Comparison of ENCODE assay signal across 30 cellular contexts in the genomic region with DNA sequence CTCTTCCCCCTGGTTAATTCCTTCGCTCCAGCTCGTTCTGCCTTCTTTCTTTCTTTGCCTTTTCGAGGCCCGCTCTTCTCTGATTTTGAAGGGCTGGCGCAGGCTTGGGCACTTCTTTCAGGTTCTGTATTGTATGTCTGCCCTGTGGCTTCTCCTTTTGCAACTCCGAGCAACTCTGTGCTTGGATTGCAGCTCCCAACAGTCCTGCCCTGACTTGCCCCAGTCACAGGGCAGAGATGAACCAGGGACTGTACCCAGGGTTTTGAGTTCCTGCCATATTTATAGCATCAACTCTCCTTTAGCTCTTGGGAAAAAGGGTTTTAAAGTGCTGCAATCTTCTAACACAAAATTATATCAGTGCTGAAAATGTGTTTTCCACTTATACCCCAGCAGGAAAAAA. TPM values are rescaled to one million over a fixed set of nuclear protein-coding genes. Genes with fewer than 3 reads are reported as not detected.
DNase-seq lines count a peak whose midpoint lies in the region; ATAC-seq, FAIRE-seq and TF ChIP-seq lines count a peak whose summit lies in the region.
"Had no signal": no experiment of that assay in that cellular context is flagged by ENCODE, and none has a peak within 500 bp of the region (broad histone marks: within the 10 kb centered on the region; RNA-seq: fewer than 3 reads in every experiment).

No MANE protein-coding gene starts in this region.

- no peaks in the 10 kb centered on the region for H3K27me3 Mint-ChIP-seq in CD8-positive, alpha-beta T cell (ENCODE audit: low read depth)
- H3K27me3 Mint-ChIP-seq in CD8-positive, alpha-beta memory T cell = no peaks in the 10 kb centered on the region
- H3K27me3 Mint-ChIP-seq in activated naive CD8-positive, alpha-beta T cell treated with anti-CD3 and anti-CD28 coated beads, Interleukin-2, amount 10 ng/mL, durations not matched to agents 7 days and 5 days = no peaks in the 10 kb centered on the region

- H3K4me1 Mint-ChIP-seq in CD8-positive, alpha-beta T cell (ENCODE audit: low read depth) = peaks cover 82% of the 10 kb centered on the region
- peaks cover 83 to 90% (median 84%) of the 10 kb centered on the region in 3 donors for H3K4me1 Mint-ChIP-seq in CD8-positive, alpha-beta memory T cell
- H3K4me1 Mint-ChIP-seq in activated naive CD8-positive, alpha-beta T cell treated with anti-CD3 and anti-CD28 coated beads, Interleukin-2, amount 10 ng/mL, durations not matched to agents 7 days and 5 days = peaks cover 74% of the 10 kb centered on the region

- DNase-seq in CD8-positive, alpha-beta T cell = peak in 1 of 7 experiments; percentile 28
- no peak for DNase-seq in CD8-positive, alpha-beta memory T cell
- DNase-seq in activated naive CD8-positive, alpha-beta T cell treated with anti-CD3 and anti-CD28 coated beads, Interleukin-2, amount 10 ng/mL, durations not matched to agents 7 days and 5 days = no peak
- no peak for DNase-seq in keratinocyte (ENCODE audit: low read depth, low spot score)
- DNase-seq in upper lobe of right lung = no peak
- DNase-seq in DMS53 treated with DMSO at 0.1 percent for 48 hours (lab: John Stamatoyannopoulos, UW; ENCODE audit: unreplicated experiment) = no peak
- DNase-seq in erythroblast (lab: John Stamatoyannopoulos, UW) = no peak
- DNase-seq: activated CD4-positive, alpha-beta T cell treated with anti-CD3 and anti-CD28 coated beads for 36 hours; activated naive CD4-positive, alpha-beta T cell treated with anti-CD3 and anti-CD28 coated beads, Interleukin-2, amount 50 U/mL, for 16 hours; anterior cingulate cortex; glutamatergic neuron; IMR-90; left lung; mesenchymal stem cell; NCI-H146; NCI-H2107; NCI-H446 treated with DMSO at 0.1 percent for 48 hours; NCI-H774; posterior cingulate gyrus; right cardiac atrium; SIG-M5; stimulated activated CD4-positive, alpha-beta T cell treated with anti-CD3 and anti-CD28 coated beads, Interleukin-2, amount 100 ng/mL, for 24 hours; T-helper 9 cell; tibial artery had no signal

- H3K9me3 ChIP-seq in CD8-positive, alpha-beta T cell (ENCODE audit: low read length) = no peaks in the 10 kb centered on the region
- no peaks in the 10 kb centered on the region for H3K9me3 ChIP-seq in CD8-positive, alpha-beta memory T cell (ENCODE audit: low read length)
- H3K9me3 ChIP-seq in keratinocyte (ENCODE audit: control insufficient read depth, low read depth, low read length) (no peaks in the 10 kb centered on the region), upper lobe of right lung (no peaks in the 10 kb centered on the region)
- H3K9me3 ChIP-seq: neutrophil had no signal

- no peaks in the 10 kb centered on the region for H3K27me3 ChIP-seq in CD8-positive, alpha-beta T cell (ENCODE audit: insufficient read depth, low read length)
- H3K27me3 ChIP-seq in CD8-positive, alpha-beta memory T cell (ENCODE audit: insufficient read depth, low read length, poor library complexity, severe bottlenecking) = no peaks in the 10 kb centered on the region
- peaks cover 4% of the 10 kb centered on the region for H3K27me3 ChIP-seq in keratinocyte (ENCODE audit: control insufficient read depth, extremely low read depth, insufficient read depth, low read length)
- no peaks in the 10 kb centered on the region for H3K27me3 ChIP-seq in upper lobe of right lung
- H3K27me3 ChIP-seq: left lung, neutrophil, tibial artery had no signal

- H3K36me3 Mint-ChIP-seq in CD8-positive, alpha-beta T cell = peaks cover 65% of the 10 kb centered on the region
- peaks cover 7 to 61% (median 11%) of the 10 kb centered on the region in 3 donors for H3K36me3 Mint-ChIP-seq in CD8-positive, alpha-beta memory T cell
- peaks cover 25% of the 10 kb centered on the region for H3K36me3 Mint-ChIP-seq in activated naive CD8-positive, alpha-beta T cell treated with anti-CD3 and anti-CD28 coated beads, Interleukin-2, amount 10 ng/mL, durations not matched to agents 7 days and 5 days

- intact Hi-C loops in CD8-positive, alpha-beta T cell (cut with DNase I, micrococcal nuclease) = loop anchor here in 1 of 2 experiments (1.0 kb wide), 1 partner anchor 12 kb away; no protein-coding TSS in a partner anchor
- intact Hi-C loops in upper lobe of right lung (cut with DNase I) = no loop called here

- no peak overlapping the region for H3K9ac ChIP-seq in keratinocyte (ENCODE audit: control insufficient read depth, extremely low read depth, insufficient read depth, low read length)

- no peak for ATAC-seq in CD8-positive, alpha-beta T cell
- no peak for ATAC-seq in activated naive CD8-positive, alpha-beta T cell treated with anti-CD3 and anti-CD28 coated beads, Interleukin-2, amount 10 ng/mL, durations not matched to agents 7 days and 5 days (ENCODE audit: low read depth)
- no peak for ATAC-seq in upper lobe of right lung
- ATAC-seq: activated CD4-positive, alpha-beta T cell treated with anti-CD3 and anti-CD28 coated beads for 36 hours; left lung; right cardiac atrium had no signal

- no peaks in the 10 kb centered on the region for H3K79me2 ChIP-seq in keratinocyte (ENCODE audit: control insufficient read depth, insufficient read depth, low read length)

- H4K20me1 ChIP-seq in keratinocyte (ENCODE audit: control insufficient read depth, extremely low read depth, insufficient read depth, low read length) = no peaks in the 10 kb centered on the region

- dilution Hi-C loops in keratinocyte (cut with MboI; ENCODE audit: extremely low pct_ligation_motif_present, low sequenced_read_pairs) = no loop called here

- POLR2A ChIA-PET in CD8-positive, alpha-beta T cell (lab: Charles Lee) = interaction anchor here (0.6 to 10.2 kb wide), 7 partner anchors 9 to 35 kb away, joined by 3 to 198 read pairs (median 10); partner anchors contain the start of gene CD8A
- POLR2A ChIA-PET in CD8-positive, alpha-beta memory T cell (lab: Charles Lee) = interaction anchor here (0.6 to 5.3 kb wide), 7 partner anchors 10 to 40 kb away, joined by 3 to 60 read pairs (median 7); partner anchors contain the start of gene CD8B
- POLR2A ChIA-PET in activated naive CD8-positive, alpha-beta T cell treated with anti-CD3 and anti-CD28 coated beads, Interleukin-2, amount 10 ng/mL, durations not matched to agents 7 days and 5 days (lab: Charles Lee) = interaction anchor here (1.1 to 10.8 kb wide), 6 partner anchors 8 to 36 kb away, joined by 3 to 213 read pairs (median 118); partner anchors contain the start of gene CD8A

- H3K27ac ChIP-seq in CD8-positive, alpha-beta T cell (ENCODE audit: low read depth, low read length) = peak overlapping the region; percentile 65
- H3K27ac ChIP-seq in CD8-positive, alpha-beta memory T cell (ENCODE audit: low read depth, low read length) = peak overlapping the region; percentile 71
- no peak overlapping the region for H3K27ac ChIP-seq in keratinocyte (ENCODE audit: control insufficient read depth, insufficient read depth, low read length)
- no peak overlapping the region for H3K27ac ChIP-seq in upper lobe of right lung
- H3K27ac ChIP-seq: C4-2B, left lung, neutrophil, tibial artery had no signal

- H3K4me2 ChIP-seq in keratinocyte (ENCODE audit: control insufficient read depth, extremely low read depth, insufficient read depth, low read depth, low read length) = peak overlapping the region; percentile 44

- peak; percentile 64 for FAIRE-seq in keratinocyte (lab: Jason Lieb, UNC)
- FAIRE-seq: colon, G401.6, islet of Langerhans, RCC 7860 had no signal

- H3K9me3 Mint-ChIP-seq in CD8-positive, alpha-beta T cell = no peaks in the 10 kb centered on the region
- H3K9me3 Mint-ChIP-seq in CD8-positive, alpha-beta memory T cell = peaks cover 0 to 4% (median 0%) of the 10 kb centered on the region in 5 donors
- H3K9me3 Mint-ChIP-seq in activated naive CD8-positive, alpha-beta T cell treated with anti-CD3 and anti-CD28 coated beads, Interleukin-2, amount 10 ng/mL, durations not matched to agents 7 days and 5 days = no peaks in the 10 kb centered on the region

- no peaks in the 10 kb centered on the region for H3K36me3 ChIP-seq in CD8-positive, alpha-beta T cell (ENCODE audit: insufficient read depth, low read length)
- no peaks in the 10 kb centered on the region for H3K36me3 ChIP-seq in CD8-positive, alpha-beta memory T cell (ENCODE audit: insufficient read depth, low read length)
- H3K36me3 ChIP-seq in keratinocyte (ENCODE audit: control insufficient read depth in 2 of 2, extremely low read depth in 1 of 2, insufficient read depth in 2 of 2, low read length in 2 of 2) = no peaks in the 10 kb centered on the region
- no peaks in the 10 kb centered on the region for H3K36me3 ChIP-seq in upper lobe of right lung
- H3K36me3 ChIP-seq: left lung, neutrophil, tibial artery had no signal

- H3K4me3 Mint-ChIP-seq in CD8-positive, alpha-beta T cell = peak overlapping the region; percentile 88
- peak overlapping the region; percentile 83 to 97 (median 88) for H3K4me3 Mint-ChIP-seq in CD8-positive, alpha-beta memory T cell
- peak overlapping the region; percentile 92 for H3K4me3 Mint-ChIP-seq in activated naive CD8-positive, alpha-beta T cell treated with anti-CD3 and anti-CD28 coated beads, Interleukin-2, amount 10 ng/mL, durations not matched to agents 7 days and 5 days
- H3K4me3 Mint-ChIP-seq: activated CD4-positive, alpha-beta T cell treated with anti-CD3 and anti-CD28 coated beads for 36 hours had no signal

- H3K4me1 ChIP-seq in CD8-positive, alpha-beta T cell (ENCODE audit: insufficient read depth, low read length) = peaks cover 78% of the 10 kb centered on the region
- H3K4me1 ChIP-seq in CD8-positive, alpha-beta memory T cell (ENCODE audit: insufficient read depth, low read length) = peaks cover 49% of the 10 kb centered on the region
- peaks cover 4% of the 10 kb centered on the region for H3K4me1 ChIP-seq in keratinocyte (ENCODE audit: control insufficient read depth, extremely low read depth, insufficient read depth, low read length)
- no peaks in the 10 kb centered on the region for H3K4me1 ChIP-seq in upper lobe of right lung
- H3K4me1 ChIP-seq: left lung, tibial artery had no signal

- TF ChIP-seq POLR2A in erythroblast (IDR thresholded peaks at IDR 0.05; ENCODE audit: low read length) = no peak

- CTCF ChIA-PET in CD8-positive, alpha-beta T cell (lab: Charles Lee) = interaction anchor here (1.7 to 6.7 kb wide), 3 partner anchors 11 to 33 kb away, joined by 4 to 81 read pairs (median 7); no protein-coding TSS in a partner anchor
- CTCF ChIA-PET in CD8-positive, alpha-beta memory T cell (lab: Charles Lee) = interaction anchor here (1.0 to 8.7 kb wide), 4 partner anchors 10 to 55 kb away, joined by 3 to 96 read pairs (median 6); no protein-coding TSS in a partner anchor

- no peaks in the 10 kb centered on the region for H3K9me1 ChIP-seq in keratinocyte (ENCODE audit: control insufficient read depth, extremely low read depth, insufficient read depth, low read length)

- H3K27ac Mint-ChIP-seq in CD8-positive, alpha-beta T cell = peak overlapping the region; percentile 99
- peak overlapping the region; percentile 89 to 99 (median 94) for H3K27ac Mint-ChIP-seq in CD8-positive, alpha-beta memory T cell
- H3K27ac Mint-ChIP-seq in activated naive CD8-positive, alpha-beta T cell treated with anti-CD3 and anti-CD28 coated beads, Interleukin-2, amount 10 ng/mL, durations not matched to agents 7 days and 5 days = peak overlapping the region; percentile 97
- H3K27ac Mint-ChIP-seq: activated CD4-positive, alpha-beta T cell treated with anti-CD3 and anti-CD28 coated beads for 36 hours had no signal

- H3K4me3 ChIP-seq in CD8-positive, alpha-beta T cell (ENCODE audit: low read depth, low read length) = peak overlapping the region; percentile 47
- H3K4me3 ChIP-seq in CD8-positive, alpha-beta memory T cell (ENCODE audit: low read length) = peak overlapping the region; percentile 48
- H3K4me3 ChIP-seq in keratinocyte (ENCODE audit: control insufficient read depth in 2 of 3, extremely low read depth in 1 of 3, insufficient read depth in 2 of 3, low read depth in 1 of 3, low read length in 3 of 3) (peak overlapping the region in 1 of 3 experiments; percentile 6), upper lobe of right lung (no peak overlapping the region)
- H3K4me3 ChIP-seq: left lung, tibial artery had no signal

- TF ChIP-seq CTCF in CD8-positive, alpha-beta T cell (IDR thresholded peaks at IDR 0.05) = no peak
- no peak for TF ChIP-seq CTCF in keratinocyte (optimal IDR thresholded peaks at IDR 0.05 in 1 of 3, IDR thresholded peaks at IDR 0.05 in 1 of 3, conservative IDR thresholded peaks at IDR 0.05 in 1 of 3; ENCODE audit: extremely low read depth in 1 of 3, insufficient read depth in 2 of 3, low read length in 3 of 3)
- TF ChIP-seq CTCF in upper lobe of right lung (IDR thresholded peaks at IDR 0.05) = no peak

- H2AFZ ChIP-seq in keratinocyte (ENCODE audit: control insufficient read depth, low read length) = peak overlapping the region; percentile 17

RNA-seq across cellular contexts. Expression of gene CD8A, which starts 31.1 kb away (rescaled TPM):
- 100 to 1,000 TPM; 502 to 503 TPM for total RNA-seq in CD8-positive, alpha-beta T cell
- 100 to 1,000 TPM; 359 to 363 TPM for total RNA-seq in CD8-positive, alpha-beta memory T cell
- 924 TPM for polyA plus RNA-seq in CD8-positive, alpha-beta memory T cell
- 100 to 1,000 TPM; 666 to 683 TPM for total RNA-seq in activated naive CD8-positive, alpha-beta T cell treated with anti-CD3 and anti-CD28 coated beads, Interleukin-2, amount 10 ng/mL, durations not matched to agents 7 days and 5 days
- 0.02 to 0.19 TPM (median 0.10 TPM) in 3 replicates for polyA plus RNA-seq in keratinocyte
- polyA plus RNA-seq in keratinocyte (2011; ENCODE audit: low read depth) = not detected
- 0.13 and 0.23 TPM in 2 replicates for polyA plus RNA-seq in keratinocyte (2011; cell fraction: cytosol; rRNA removed)
- 0.14 and 0.40 TPM in 2 replicates for polyA plus RNA-seq in keratinocyte (2011; cell fraction: nucleus; rRNA removed)
- 0.08 and 0.09 TPM in 2 replicates for polyA plus RNA-seq in keratinocyte (2012; ENCODE audit: low replicate concordance)
- not detected in 3 replicates for polyA minus RNA-seq in keratinocyte
- polyA minus RNA-seq in keratinocyte (2011; cell fraction: cytosol; rRNA and poly(A)+ RNA removed) = not detected
- not detected in 2 replicates for polyA minus RNA-seq in keratinocyte (2011; cell fraction: nucleus; rRNA and poly(A)+ RNA removed)
- 7.4 TPM for total RNA-seq in upper lobe of right lung
- total RNA-seq: IMR-90 had no signal
- polyA plus RNA-seq: IMR-90 had no signal

RNA-seq across cellular contexts. Expression of gene CD8B, which starts 39.8 kb away (rescaled TPM):
- total RNA-seq in CD8-positive, alpha-beta T cell = 100 to 1,000 TPM; 281 to 283 TPM
- total RNA-seq in CD8-positive, alpha-beta memory T cell = 100 to 1,000 TPM; 259 to 273 TPM
- 908 TPM for polyA plus RNA-seq in CD8-positive, alpha-beta memory T cell
- total RNA-seq in activated naive CD8-positive, alpha-beta T cell treated with anti-CD3 and anti-CD28 coated beads, Interleukin-2, amount 10 ng/mL, durations not matched to agents 7 days and 5 days = 100 to 1,000 TPM; 475 to 483 TPM
- polyA plus RNA-seq in keratinocyte = not detected in 3 replicates
- not detected for polyA plus RNA-seq in keratinocyte (2011; ENCODE audit: low read depth)
- polyA plus RNA-seq in keratinocyte (2011; cell fraction: cytosol; rRNA removed) = not detected in 2 replicates
- polyA plus RNA-seq in keratinocyte (2011; cell fraction: nucleus; rRNA removed) = not detected in 2 replicates
- polyA plus RNA-seq in keratinocyte (2012; ENCODE audit: low replicate concordance) = not detected in 2 replicates
- polyA minus RNA-seq in keratinocyte = not detected in 3 replicates
- polyA minus RNA-seq in keratinocyte (2011; cell fraction: cytosol; rRNA and poly(A)+ RNA removed) = not detected
- polyA minus RNA-seq in keratinocyte (2011; cell fraction: nucleus; rRNA and poly(A)+ RNA removed) = not detected in 2 replicates
- 2.1 TPM for total RNA-seq in upper lobe of right lung
- total RNA-seq: IMR-90 had no signal
- polyA plus RNA-seq: IMR-90 had no signal

Comparison
In these comparisons a context has a peak if more than half of its experiments do, and no peak if none do; other contexts are left out.
1. H3K27ac ChIP-seq: peak in CD8-positive, alpha-beta T cell (single experiment) and CD8-positive, alpha-beta memory T cell (single experiment); none in keratinocyte (single experiment) and upper lobe of right lung (single experiment).
2. RNA of gene CD8A, which starts 31.1 kb away (total RNA-seq): 666 to 683 TPM in activated naive CD8-positive, alpha-beta T cell treated with anti-CD3 and anti-CD28 coated beads, Interleukin-2, amount 10 ng/mL, durations not matched to agents 7 days and 5 days, 502 to 503 TPM in CD8-positive, alpha-beta T cell and 359 to 363 TPM in CD8-positive, alpha-beta memory T cell; 7.4 TPM in upper lobe of right lung (single experiment); every median in the first group is over 10 times any median in the second.
3. RNA of gene CD8B, which starts 39.8 kb away (total RNA-seq): 475 to 483 TPM in activated naive CD8-positive, alpha-beta T cell treated with anti-CD3 and anti-CD28 coated beads, Interleukin-2, amount 10 ng/mL, durations not matched to agents 7 days and 5 days, 281 to 283 TPM in CD8-positive, alpha-beta T cell and 259 to 273 TPM in CD8-positive, alpha-beta memory T cell; 2.1 TPM in upper lobe of right lung (single experiment); every median in the first group is over 10 times any median in the second.
4. Peak in every context shown above with its lines, with median percentiles within 50 percentile points of each other: H3K27ac Mint-ChIP-seq and H3K4me3 Mint-ChIP-seq.